In genomic region chr10:103849212-103849877, GRCh38 we compare ENCODE assay signal across 11 cellular contexts. TPM values are rescaled to one million over a fixed set of nuclear protein-coding genes. Genes with fewer than 3 reads are reported as not detected.
DNase-seq lines count a peak whose midpoint lies in the region; ATAC-seq and TF ChIP-seq lines count a peak whose summit lies in the region.
"Had no signal": no experiment of that assay in that cellular context is flagged by ENCODE, and none has a peak within 500 bp of the region (broad histone marks: within the 10 kb centered on the region; RNA-seq: fewer than 3 reads in every experiment).

No MANE protein-coding gene starts in this region.

- DNase-seq in HL-60 (ENCODE audit: low read depth in 1 of 2, low spot score in 1 of 2) (no peak), breast epithelium (ENCODE audit: low spot score in 2 of 2) (no peak), lung (ENCODE audit: low spot score) (no peak)
- DNase-seq: midbrain, small intestine had no signal

- no peak overlapping the region for H3K27ac Mint-ChIP-seq in stimulated activated memory B cell treated with anti-CD40 and anti-IgM and Interleukin-4, amounts not matched to agents 10 μg/mL and 1 μg/mL and 100 μg/mL, for 72 hours
- no peak overlapping the region for H3K27ac Mint-ChIP-seq in activated T-helper 17 cell treated with anti-CD3 and anti-CD28 coated beads, Interleukin-2, amount 50 U/mL, for 72 hours

- TF ChIP-seq POLR2A in breast epithelium (IDR thresholded peaks at IDR 0.05) = no peak

- no peaks in the 10 kb centered on the region for H3K9me3 Mint-ChIP-seq in stimulated activated memory B cell treated with anti-CD40 and anti-IgM and Interleukin-4, amounts not matched to agents 10 μg/mL and 1 μg/mL and 100 μg/mL, for 72 hours
- H3K9me3 Mint-ChIP-seq in activated T-helper 17 cell treated with anti-CD3 and anti-CD28 coated beads, Interleukin-2, amount 50 U/mL, for 72 hours = no peaks in the 10 kb centered on the region

- H3K27me3 Mint-ChIP-seq in stimulated activated memory B cell treated with anti-CD40 and anti-IgM and Interleukin-4, amounts not matched to agents 10 μg/mL and 1 μg/mL and 100 μg/mL, for 72 hours = peaks cover 59% of the 10 kb centered on the region
- peaks cover 25% of the 10 kb centered on the region for H3K27me3 Mint-ChIP-seq in activated T-helper 17 cell treated with anti-CD3 and anti-CD28 coated beads, Interleukin-2, amount 50 U/mL, for 72 hours

- peaks cover 24% of the 10 kb centered on the region for H3K4me1 Mint-ChIP-seq in stimulated activated memory B cell treated with anti-CD40 and anti-IgM and Interleukin-4, amounts not matched to agents 10 μg/mL and 1 μg/mL and 100 μg/mL, for 72 hours
- H3K4me1 Mint-ChIP-seq in activated T-helper 17 cell treated with anti-CD3 and anti-CD28 coated beads, Interleukin-2, amount 50 U/mL, for 72 hours = peaks cover 19% of the 10 kb centered on the region

- ATAC-seq in lung (ENCODE audit: insufficient read depth, low FRiP score) (no peak), GM19328 (IDR thresholded peaks at IDR 0.05; ENCODE audit: unreplicated experiment) (no peak), HG02588 (IDR thresholded peaks at IDR 0.05; ENCODE audit: unreplicated experiment) (no peak)
- ATAC-seq in stimulated activated memory B cell treated with anti-CD40 and anti-IgM and Interleukin-4, amounts not matched to agents 10 μg/mL and 1 μg/mL and 100 μg/mL, for 72 hours = no peak
- no peak for ATAC-seq in activated T-helper 17 cell treated with anti-CD3 and anti-CD28 coated beads, Interleukin-2, amount 50 U/mL, for 72 hours (replicated peaks)

- TF ChIP-seq CTCF in HL-60 (IDR thresholded peaks at IDR 0.05; ENCODE audit: insufficient read depth, low read length) (no peak), breast epithelium (IDR thresholded peaks at IDR 0.05) (no peak), lung (IDR thresholded peaks at IDR 0.05; ENCODE audit: control extremely low read depth, extremely low read depth) (no peak)

- H3K4me1 ChIP-seq in breast epithelium = peaks cover 7 to 20% of the 10 kb centered on the region in 2 donors
- H3K4me1 ChIP-seq in lung (ENCODE audit: control insufficient read depth in 2 of 2, insufficient read depth in 2 of 2, low read length in 2 of 2) = peaks cover 33 to 47% of the 10 kb centered on the region in 2 donors
- H3K4me1 ChIP-seq in stomach smooth muscle (ENCODE audit: control insufficient read depth, insufficient read depth, low read length) = peaks cover 49% of the 10 kb centered on the region

- no peaks in the 10 kb centered on the region for H3K36me3 Mint-ChIP-seq in stimulated activated memory B cell treated with anti-CD40 and anti-IgM and Interleukin-4, amounts not matched to agents 10 μg/mL and 1 μg/mL and 100 μg/mL, for 72 hours
- no peaks in the 10 kb centered on the region for H3K36me3 Mint-ChIP-seq in activated T-helper 17 cell treated with anti-CD3 and anti-CD28 coated beads, Interleukin-2, amount 50 U/mL, for 72 hours (ENCODE audit: low read depth)

- no peaks in the 10 kb centered on the region for H3K27me3 ChIP-seq in HL-60 (ENCODE audit: insufficient read depth, poor library complexity, severe bottlenecking)
- H3K27me3 ChIP-seq in breast epithelium = no peaks in the 10 kb centered on the region
- no peaks in the 10 kb centered on the region for H3K27me3 ChIP-seq in lung (ENCODE audit: control insufficient read depth, insufficient read depth)
- H3K27me3 ChIP-seq in stomach smooth muscle (ENCODE audit: control insufficient read depth in 1 of 2, insufficient read depth in 2 of 2, low read length in 2 of 2) = no peaks in the 10 kb centered on the region

- no peak overlapping the region for H3K4me3 Mint-ChIP-seq in stimulated activated memory B cell treated with anti-CD40 and anti-IgM and Interleukin-4, amounts not matched to agents 10 μg/mL and 1 μg/mL and 100 μg/mL, for 72 hours
- no peak overlapping the region for H3K4me3 Mint-ChIP-seq in activated T-helper 17 cell treated with anti-CD3 and anti-CD28 coated beads, Interleukin-2, amount 50 U/mL, for 72 hours

- H3K36me3 ChIP-seq in breast epithelium (no peaks in the 10 kb centered on the region), lung (ENCODE audit: control insufficient read depth in 2 of 2, insufficient read depth in 2 of 2, low read length in 2 of 2) (peaks cover 0 to 2% of the 10 kb centered on the region in 2 donors), stomach smooth muscle (ENCODE audit: control insufficient read depth in 2 of 2, insufficient read depth in 2 of 2, low read length in 2 of 2) (no peaks in the 10 kb centered on the region)

- H3K27ac ChIP-seq in HL-60 (replicated peaks) (peak overlapping the region; percentile 45; the same call in 1 of the 2 replicates), breast epithelium (peak overlapping the region; percentile 57 to 74), lung (ENCODE audit: low read depth in 1 of 2, low read length in 1 of 2) (peak overlapping the region; percentile 15 to 24), stomach smooth muscle (ENCODE audit: low read length) (peak overlapping the region; percentile 69)
- H3K27ac ChIP-seq: C4-2B had no signal

- H3K9me3 ChIP-seq in breast epithelium (no peaks in the 10 kb centered on the region), lung (ENCODE audit: control insufficient read depth in 2 of 2, insufficient read depth in 1 of 2, low read length in 1 of 2) (no peaks in the 10 kb centered on the region), stomach smooth muscle (ENCODE audit: control insufficient read depth in 2 of 2, low read length in 2 of 2) (no peaks in the 10 kb centered on the region)

- H3K4me3 ChIP-seq in HL-60 (replicated peaks; ENCODE audit: insufficient read depth, low read length) (no peak overlapping the region), breast epithelium (no peak overlapping the region), lung (no peak overlapping the region), stomach smooth muscle (ENCODE audit: low read length in 2 of 2) (no peak overlapping the region)

- 82 to 90% methylated on average over 9 to 10 of the region's 10 CpGs for WGBS in lung, 2 donors

- intact Hi-C loops in breast epithelium (cut with DNase I; ENCODE audit: low total_unique reads) = no loop called here

- H3K9ac ChIP-seq in stomach smooth muscle (ENCODE audit: low read length in 2 of 2) = no peak overlapping the region

RNA-seq across cellular contexts. Expression of gene SH3PXD2A, which starts 6.0 kb away (rescaled TPM):
- total RNA-seq in breast epithelium (10 to 100 TPM; 14.3 to 30.5 (median 14.7) TPM), lung (10 to 100 TPM; 47.6 to 53.2 TPM)
- 10 to 100 TPM in 1 of 2 donors, 1 to 10 TPM in 1; 9.9 to 10.9 TPM for polyA plus RNA-seq in lung
- 10 to 100 TPM in 1 of 2 donors, 1 to 10 TPM in 1; 8.0 to 19.3 TPM for total RNA-seq in activated T-helper 17 cell treated with anti-CD3 and anti-CD28 coated beads, Interleukin-2, amount 50 U/mL, for 72 hours
